In the genomic region with DNA sequence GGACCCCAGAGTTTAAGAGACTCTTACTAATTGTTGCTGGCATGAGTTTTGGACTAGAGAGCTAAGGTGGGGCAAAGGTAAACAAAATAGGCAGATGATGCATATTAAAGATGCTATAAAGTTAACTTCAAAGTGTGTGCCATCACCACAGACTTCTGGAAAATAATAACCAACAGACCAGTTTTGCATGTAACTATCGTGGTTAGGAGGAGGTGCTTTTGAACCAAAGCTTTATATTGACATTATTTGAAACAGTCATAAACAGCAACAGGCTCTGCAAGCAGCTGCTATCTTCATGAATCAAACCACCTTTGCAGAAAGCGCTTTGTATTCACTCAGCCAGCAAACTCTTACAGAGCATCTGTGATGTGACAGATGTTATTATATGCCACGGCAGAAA, we compare ENCODE assay signal across 33 cellular contexts.
A peak's percentile ranks its signal among the peaks of the same experiment; 100 is the strongest.
DNase-seq lines count a peak whose midpoint lies in the region; ATAC-seq and TF ChIP-seq lines count a peak whose summit lies in the region.
"Had no signal": no experiment of that assay in that cellular context is flagged by ENCODE, and none has a peak within 500 bp of the region (broad histone marks: within the 10 kb centered on the region; RNA-seq: fewer than 3 reads in every experiment).

No MANE protein-coding gene starts in this region.

- no peaks in the 10 kb centered on the region for H3K9me3 ChIP-seq in HEK293 (ENCODE audit: control insufficient read depth, insufficient read depth, low read depth, low read length)
- H3K9me3 ChIP-seq in spleen, result no peaks in the 10 kb centered on the region
- H3K9me3 ChIP-seq: BLaER1, esophagus squamous epithelium, heart left ventricle, right atrium auricular region, upper lobe of right lung had no signal

- DNase-seq in LHCN-M2 (ENCODE audit: low read depth) (peak; percentile 16), NCI-H2171 treated with DMSO at 0.1 percent for 48 hours (lab: John Stamatoyannopoulos, UW) (peak; percentile 83), SW480 (ENCODE audit: low spot score) (peak; percentile 83), spleen (no peak)
- DNase-seq: activated CD8-positive, alpha-beta T cell treated with anti-CD3 and anti-CD28 coated beads, Interleukin-2, amount 10 ng/mL, durations not matched to agents 7 days and 5 days; amygdala; brain microvascular endothelial cell; cerebellar nuclear complex; dermis blood vessel endothelial cell; esophagus squamous epithelium; foreskin keratinocyte; GDM1; heart left ventricle; islet precursor cell; Karpas-422; left ventricle myocardium superior; mesendoderm; NCI-H2081; Right ventricle myocardium superior; stimulated activated CD4-positive, alpha-beta T cell treated with anti-CD3 and anti-CD28 coated beads, Interleukin-1b, Interleukin-23, amount 100 ng/mL, for 48 hours; stimulated activated naive CD4-positive, alpha-beta T cell treated with Interleukin-2 at 50 U/mL for 16 hours; upper lobe of right lung had no signal

- intact Hi-C loops in spleen (cut with DNase I; ENCODE audit: low total_unique reads), result loop anchor here (10.0 kb wide), 1 partner anchor 62 kb away; no protein-coding TSS in a partner anchor

- H3K36me3 ChIP-seq in HEK293 (ENCODE audit: control insufficient read depth in 2 of 2, insufficient read depth in 1 of 2, low read length in 2 of 2), result no peaks in the 10 kb centered on the region
- H3K36me3 ChIP-seq in spleen, result no peaks in the 10 kb centered on the region
- H3K36me3 ChIP-seq: BLaER1, brain microvascular endothelial cell, heart left ventricle, right atrium auricular region, upper lobe of right lung had no signal

- H3K4me3 ChIP-seq in HEK293 (ENCODE audit: low read depth, low read length) (no peak overlapping the region), spleen (no peak overlapping the region)
- H3K4me3 ChIP-seq: BLaER1, esophagus squamous epithelium, heart left ventricle, right atrium auricular region, smooth muscle cell, upper lobe of right lung had no signal

- ATAC-seq in GM21390 (IDR thresholded peaks at IDR 0.05; ENCODE audit: unreplicated experiment), result no peak
- ATAC-seq in GM18873 (IDR thresholded peaks at IDR 0.05; ENCODE audit: low FRiP score, unreplicated experiment), result no peak
- ATAC-seq: activated CD8-positive, alpha-beta T cell treated with anti-CD3 and anti-CD28 coated beads, Interleukin-2, amount 10 ng/mL, durations not matched to agents 7 days and 5 days; activated naive CD4-positive, alpha-beta T cell treated with anti-CD3 and anti-CD28 coated beads, Interleukin-2, amount 50 U/mL, for 72 hours; foreskin keratinocyte; HCT116; heart left ventricle; HepG2; left ventricle myocardium superior; SK-N-SH treated with all-trans-retinoic acid at 6 μM for 48 hours; upper lobe of right lung had no signal

- H3K27me3 ChIP-seq in spleen (replicated peaks in 1 of 7), result peaks cover 0 to 52% (median 7%) of the 10 kb centered on the region in 7 donors
- H3K27me3 ChIP-seq: BLaER1, foreskin keratinocyte, right atrium auricular region had no signal

- WGBS in spleen, 5 donors, result 64 to 71% (median 71%) methylated on average over 3 of the region's 3 CpGs

- POLR2A ChIA-PET in HEK293 (lab: Yijun Ruan, JAX), result interaction anchor here (0.8 to 1.4 kb wide), 2 partner anchors 112 to 124 kb away, joined by 3 to 5 read pairs; no protein-coding TSS in a partner anchor

- H3K4me1 ChIP-seq in HEK293 (ENCODE audit: control insufficient read depth, insufficient read depth, low read length) (peaks cover 6% of the 10 kb centered on the region; the same call in 1 of the 2 replicates), spleen (peaks cover 0 to 18% (median 0%) of the 10 kb centered on the region in 6 donors)
- H3K4me1 ChIP-seq: right atrium auricular region, upper lobe of right lung had no signal

- no peak overlapping the region for H3K27ac ChIP-seq in HEK293 (ENCODE audit: extremely low read depth, low read depth, low read length)
- H3K27ac ChIP-seq in spleen, result no peak overlapping the region
- H3K27ac ChIP-seq: BLaER1, brain microvascular endothelial cell, esophagus squamous epithelium, foreskin keratinocyte, heart left ventricle, parathyroid adenoma, right atrium auricular region, upper lobe of right lung had no signal

- TF ChIP-seq CTCF in HEK293 (tag by site-specific recombination; IDR thresholded peaks at IDR 0.05) (no peak), spleen (IDR thresholded peaks at IDR 0.05 in 8 of 11, conservative IDR thresholded peaks at IDR 0.05 in 3 of 11) (no peak)

- CTCF ChIA-PET in HEK293 (lab: Yijun Ruan, JAX), result interaction anchor here (0.6 to 11.5 kb wide), 17 partner anchors 8 to 994 kb away, joined by 3 to 291 read pairs (median 7); partner anchors contain the start of gene CRYBG1

- TF ChIP-seq POLR2A in spleen (IDR thresholded peaks at IDR 0.05), result no peak

TF ChIP-seq in HEK293, 187 proteins besides CTCF, POLR2A, EP300 and RAD21:
- TF ChIP-seq ZNF23 (tag by site-specific recombination; IDR thresholded peaks at IDR 0.05; ENCODE audit: borderline replicate concordance), result no peak
- no peak for TF ChIP-seq ZNF530 (tag by site-specific recombination; IDR thresholded peaks at IDR 0.05; ENCODE audit: low read depth)
- TF ChIP-seq KLF8 (tag by site-specific recombination; IDR thresholded peaks at IDR 0.05), result no peak
- TF ChIP-seq ZNF404 (tag by site-specific recombination; IDR thresholded peaks at IDR 0.05), result no peak
- TF ChIP-seq ZNF169 (tag by site-specific recombination; IDR thresholded peaks at IDR 0.05), result no peak
- TF ChIP-seq SCRT2 (tag by site-specific recombination; IDR thresholded peaks at IDR 0.05), result peak; percentile 55
- no peak for TF ChIP-seq HOXC10 (CRISPR knock-in tag; IDR thresholded peaks at IDR 0.05)
